In genomic region chr7:117323877-117324699, GRCh38 we compare ENCODE assay signal across 8 cellular contexts. TPM values are rescaled to one million over a fixed set of nuclear protein-coding genes. Genes with fewer than 3 reads are reported as not detected.
A peak's percentile ranks its signal among the peaks of the same experiment; 100 is the strongest.
DNase-seq lines count a peak whose midpoint lies in the region; ATAC-seq and TF ChIP-seq lines count a peak whose summit lies in the region.

No MANE protein-coding gene starts in this region.

- no peak for TF ChIP-seq CTCF in brain microvascular endothelial cell (IDR thresholded peaks at IDR 0.05; ENCODE audit: low read depth, low read length, missing control alignments)
- TF ChIP-seq CTCF in suprapubic skin (IDR thresholded peaks at IDR 0.05): no peak
- no peak for TF ChIP-seq CTCF in OCI-LY7 (conservative IDR thresholded peaks at IDR 0.05; ENCODE audit: low read length)

- no peaks in the 10 kb centered on the region for H3K9me3 Mint-ChIP-seq in activated CD8-positive, alpha-beta memory T cell treated with anti-CD3 and anti-CD28 coated beads, Interleukin-2, amount 10 ng/mL, durations not matched to agents 7 days and 5 days (ENCODE audit: low read depth)

- 3% methylated on average over 26 of the region's 65 CpGs for WGBS in suprapubic skin

- CTCF ChIA-PET in activated CD8-positive, alpha-beta memory T cell treated with anti-CD3 and anti-CD28 coated beads, Interleukin-2, amount 10 ng/mL, durations not matched to agents 7 days and 5 days (lab: Charles Lee): no interaction called here
- CTCF ChIA-PET in OCI-LY7 (lab: Charles Lee; ENCODE audit: unreplicated experiment): no interaction called here

- H3K4me3 ChIP-seq in brain microvascular endothelial cell (ENCODE audit: low read depth, low read length) (peak overlapping the region; percentile 61), suprapubic skin (peak overlapping the region; percentile 52), OCI-LY7 (ENCODE audit: low read depth, low read length, poor library complexity, severe bottlenecking) (no peak overlapping the region)

- peaks cover 2% of the 10 kb centered on the region for H3K36me3 Mint-ChIP-seq in activated CD8-positive, alpha-beta memory T cell treated with anti-CD3 and anti-CD28 coated beads, Interleukin-2, amount 10 ng/mL, durations not matched to agents 7 days and 5 days

- no peaks in the 10 kb centered on the region for H3K79me2 ChIP-seq in OCI-LY7 (ENCODE audit: insufficient read depth, low read depth, low read length)

- DNase-seq in DMS 273 (lab: John Stamatoyannopoulos, UW; ENCODE audit: unreplicated experiment) (peak; percentile 62), DMS 273 treated with DMSO at 0.1 percent for 48 hours (lab: John Stamatoyannopoulos, UW) (no peak), brain microvascular endothelial cell (peak; percentile 37), islet precursor cell (peak; percentile 80), suprapubic skin (ENCODE audit: low spot score in 2 of 2) (peak; percentile 71 to 80), OCI-LY7 (ENCODE audit: low spot score) (no peak)
- DNase-seq in activated CD8-positive, alpha-beta memory T cell treated with anti-CD3 and anti-CD28 coated beads, Interleukin-2, amount 10 ng/mL, durations not matched to agents 7 days and 5 days: no peak
- no peak for DNase-seq in activated effector memory CD4-positive, alpha-beta T cell treated with anti-CD3 and anti-CD28 coated beads, Interleukin-2, amount 50 U/mL, for 16 hours

- H3K4me2 ChIP-seq in OCI-LY7 (ENCODE audit: low read length): no peak overlapping the region

- no peak for ATAC-seq in activated CD8-positive, alpha-beta memory T cell treated with anti-CD3 and anti-CD28 coated beads, Interleukin-2, amount 10 ng/mL, durations not matched to agents 7 days and 5 days

- no peaks in the 10 kb centered on the region for H4K20me1 ChIP-seq in OCI-LY7 (ENCODE audit: insufficient read depth, low read length)

- peaks cover 4% of the 10 kb centered on the region for H3K4me1 Mint-ChIP-seq in activated CD8-positive, alpha-beta memory T cell treated with anti-CD3 and anti-CD28 coated beads, Interleukin-2, amount 10 ng/mL, durations not matched to agents 7 days and 5 days

- no peak for TF ChIP-seq POLR2A in suprapubic skin (IDR thresholded peaks at IDR 0.05)

- peaks cover 60% of the 10 kb centered on the region for H3K27me3 Mint-ChIP-seq in activated CD8-positive, alpha-beta memory T cell treated with anti-CD3 and anti-CD28 coated beads, Interleukin-2, amount 10 ng/mL, durations not matched to agents 7 days and 5 days

- no TSS peak for BruUV-seq in OCI-LY7 (replicated peaks; lab: Mats Ljungman, UMichigan)

- H3K9me2 ChIP-seq in OCI-LY7 (ENCODE audit: insufficient read depth, low read length): no peaks in the 10 kb centered on the region

- no peak for TF ChIP-seq EP300 in suprapubic skin (IDR thresholded peaks at IDR 0.05)

- H3K36me3 ChIP-seq in brain microvascular endothelial cell (replicated peaks) (no peaks in the 10 kb centered on the region), suprapubic skin (no peaks in the 10 kb centered on the region), OCI-LY7 (ENCODE audit: insufficient read depth, low read length) (no peaks in the 10 kb centered on the region)

- peaks cover 28% of the 10 kb centered on the region for H3K4me1 ChIP-seq in suprapubic skin
- no peaks in the 10 kb centered on the region for H3K4me1 ChIP-seq in OCI-LY7 (ENCODE audit: insufficient read depth, low read length, poor library complexity, severe bottlenecking)

- in situ Hi-C loops in brain microvascular endothelial cell (cut with HindIII; ENCODE audit: low pct_ligation_motif_present, low sequenced_read_pairs): no loop called here

- no peak overlapping the region for H2AFZ ChIP-seq in OCI-LY7 (ENCODE audit: low read length)

- intact Hi-C loops in OCI-LY7 (cut with micrococcal nuclease; ENCODE audit: unreplicated experiment): no loop called here

- POLR2A ChIA-PET in OCI-LY7 (lab: Charles Lee): interaction anchor here (0.6 kb wide), 1 partner anchor 669 kb away, joined by 3 read pairs; no protein-coding TSS in a partner anchor

- no peak overlapping the region for H3K4me3 Mint-ChIP-seq in activated CD8-positive, alpha-beta memory T cell treated with anti-CD3 and anti-CD28 coated beads, Interleukin-2, amount 10 ng/mL, durations not matched to agents 7 days and 5 days

- H3K9me3 ChIP-seq in suprapubic skin: no peaks in the 10 kb centered on the region
- no peaks in the 10 kb centered on the region for H3K9me3 ChIP-seq in OCI-LY7 (ENCODE audit: low read length)

- H3K27ac ChIP-seq in brain microvascular endothelial cell (no peak overlapping the region), suprapubic skin (peak overlapping the region; percentile 7), OCI-LY7 (ENCODE audit: low read depth, low read length, poor library complexity, severe bottlenecking) (no peak overlapping the region)

- H3K27me3 ChIP-seq in brain microvascular endothelial cell (replicated peaks): peaks cover 24% of the 10 kb centered on the region
- peaks cover 36% of the 10 kb centered on the region for H3K27me3 ChIP-seq in suprapubic skin

- no peak overlapping the region for H3K27ac Mint-ChIP-seq in activated CD8-positive, alpha-beta memory T cell treated with anti-CD3 and anti-CD28 coated beads, Interleukin-2, amount 10 ng/mL, durations not matched to agents 7 days and 5 days

RNA-seq across cellular contexts. Expression of gene WNT2, which starts 1.2 kb away (rescaled TPM):
- under 1 TPM in 2 of 4 donors, not detected in 2; 0.68 to 0.99 TPM for total RNA-seq in suprapubic skin
- total RNA-seq in activated CD8-positive, alpha-beta memory T cell treated with anti-CD3 and anti-CD28 coated beads, Interleukin-2, amount 10 ng/mL, durations not matched to agents 7 days and 5 days: not detected
- not detected in 2 replicates for total RNA-seq in OCI-LY7 (2014; rRNA removed; shearing (Covaris generic))
- total RNA-seq in OCI-LY7 (2022): not detected in 2 replicates

Comparison
In these comparisons a context has a peak if more than half of its experiments do, and no peak if none do; other contexts are left out.
1. DNase-seq: peak in DMS 273 (single experiment), brain microvascular endothelial cell (single experiment), islet precursor cell (single experiment) and suprapubic skin (2 of 2); none in DMS 273 treated with DMSO at 0.1 percent for 48 hours (single experiment), activated CD8-positive, alpha-beta memory T cell treated with anti-CD3 and anti-CD28 coated beads, Interleukin-2, amount 10 ng/mL, durations not matched to agents 7 days and 5 days (single experiment), activated effector memory CD4-positive, alpha-beta T cell treated with anti-CD3 and anti-CD28 coated beads, Interleukin-2, amount 50 U/mL, for 16 hours (single experiment) and OCI-LY7 (single experiment).